ENCODE assay signal across 17 cellular contexts in genomic region chr2:28185153-28185552, GRCh38.
"Had no signal": no experiment of that assay in that cellular context is flagged by ENCODE, and none has a peak within 500 bp of the region (broad histone marks: within the 10 kb centered on the region; RNA-seq: fewer than 3 reads in every experiment).

No MANE protein-coding gene starts in this region.

- ATAC-seq: activated CD8-positive, alpha-beta memory T cell treated with anti-CD3 and anti-CD28 coated beads, Interleukin-2, amount 10 ng/mL, durations not matched to agents 7 days and 5 days; sciatic nerve; stimulated activated effector memory CD8-positive, alpha-beta T cell treated with anti-CD3 and anti-CD28 coated beads, Interleukin-12 subunit alpha, Interleukin-12 subunit beta, amount 100 ng/mL, for 72 hours had no signal

- H3K4me3 ChIP-seq: ascending aorta, cardiac muscle cell, dorsolateral prefrontal cortex, psoas muscle had no signal

- H3K27ac ChIP-seq: ascending aorta, cardiac muscle cell, psoas muscle had no signal

- DNase-seq: activated CD4-positive, alpha-beta memory T cell treated with anti-CD3 and anti-CD28 coated beads for 36 hours; activated CD4-positive, alpha-beta T cell treated with anti-CD3 and anti-CD28 coated beads for 1 hour; activated CD8-positive, alpha-beta memory T cell treated with anti-CD3 and anti-CD28 coated beads, Interleukin-2, amount 10 ng/mL, durations not matched to agents 7 days and 5 days; activated naive CD4-positive, alpha-beta T cell treated with anti-CD3 and anti-CD28 coated beads for 36 hours; activated T-cell treated with anti-CD3 and anti-CD28 coated beads, Interleukin-2, amount 50 U/mL, for 1 hour; dorsolateral prefrontal cortex; endodermal cell; glutamatergic neuron; hypothalamus; kidney glomerular epithelial cell; nephron progenitor cell; occipital lobe; psoas muscle had no signal
